Comparison of ENCODE assay signal across 1 cellular context in the genomic region with DNA sequence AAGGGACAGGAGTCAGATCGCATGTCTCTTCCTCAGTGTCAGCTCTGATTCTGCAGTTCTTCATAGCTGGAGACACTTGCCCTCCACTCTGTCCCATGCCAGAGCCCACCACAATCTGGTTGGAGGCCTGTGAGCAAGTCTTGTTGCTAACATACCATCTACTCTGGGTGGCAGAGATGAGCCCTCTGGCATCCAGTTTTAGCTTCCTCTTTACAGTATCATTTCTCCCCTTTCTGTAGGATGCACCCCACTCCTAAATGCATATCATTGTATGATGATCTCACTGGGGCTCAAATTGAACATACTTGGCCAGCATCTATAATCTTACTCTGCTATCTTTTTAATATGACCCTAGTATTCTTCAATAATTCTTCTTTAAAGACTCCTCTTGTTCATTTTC.
TF ChIP-seq lines count a peak whose summit lies in the region.

No MANE protein-coding gene starts in this region.

TF ChIP-seq in GM23338, 12 proteins besides CTCF, POLR2A, EP300 and RAD21 (continued from another document):
- TF ChIP-seq, protein P1, sequence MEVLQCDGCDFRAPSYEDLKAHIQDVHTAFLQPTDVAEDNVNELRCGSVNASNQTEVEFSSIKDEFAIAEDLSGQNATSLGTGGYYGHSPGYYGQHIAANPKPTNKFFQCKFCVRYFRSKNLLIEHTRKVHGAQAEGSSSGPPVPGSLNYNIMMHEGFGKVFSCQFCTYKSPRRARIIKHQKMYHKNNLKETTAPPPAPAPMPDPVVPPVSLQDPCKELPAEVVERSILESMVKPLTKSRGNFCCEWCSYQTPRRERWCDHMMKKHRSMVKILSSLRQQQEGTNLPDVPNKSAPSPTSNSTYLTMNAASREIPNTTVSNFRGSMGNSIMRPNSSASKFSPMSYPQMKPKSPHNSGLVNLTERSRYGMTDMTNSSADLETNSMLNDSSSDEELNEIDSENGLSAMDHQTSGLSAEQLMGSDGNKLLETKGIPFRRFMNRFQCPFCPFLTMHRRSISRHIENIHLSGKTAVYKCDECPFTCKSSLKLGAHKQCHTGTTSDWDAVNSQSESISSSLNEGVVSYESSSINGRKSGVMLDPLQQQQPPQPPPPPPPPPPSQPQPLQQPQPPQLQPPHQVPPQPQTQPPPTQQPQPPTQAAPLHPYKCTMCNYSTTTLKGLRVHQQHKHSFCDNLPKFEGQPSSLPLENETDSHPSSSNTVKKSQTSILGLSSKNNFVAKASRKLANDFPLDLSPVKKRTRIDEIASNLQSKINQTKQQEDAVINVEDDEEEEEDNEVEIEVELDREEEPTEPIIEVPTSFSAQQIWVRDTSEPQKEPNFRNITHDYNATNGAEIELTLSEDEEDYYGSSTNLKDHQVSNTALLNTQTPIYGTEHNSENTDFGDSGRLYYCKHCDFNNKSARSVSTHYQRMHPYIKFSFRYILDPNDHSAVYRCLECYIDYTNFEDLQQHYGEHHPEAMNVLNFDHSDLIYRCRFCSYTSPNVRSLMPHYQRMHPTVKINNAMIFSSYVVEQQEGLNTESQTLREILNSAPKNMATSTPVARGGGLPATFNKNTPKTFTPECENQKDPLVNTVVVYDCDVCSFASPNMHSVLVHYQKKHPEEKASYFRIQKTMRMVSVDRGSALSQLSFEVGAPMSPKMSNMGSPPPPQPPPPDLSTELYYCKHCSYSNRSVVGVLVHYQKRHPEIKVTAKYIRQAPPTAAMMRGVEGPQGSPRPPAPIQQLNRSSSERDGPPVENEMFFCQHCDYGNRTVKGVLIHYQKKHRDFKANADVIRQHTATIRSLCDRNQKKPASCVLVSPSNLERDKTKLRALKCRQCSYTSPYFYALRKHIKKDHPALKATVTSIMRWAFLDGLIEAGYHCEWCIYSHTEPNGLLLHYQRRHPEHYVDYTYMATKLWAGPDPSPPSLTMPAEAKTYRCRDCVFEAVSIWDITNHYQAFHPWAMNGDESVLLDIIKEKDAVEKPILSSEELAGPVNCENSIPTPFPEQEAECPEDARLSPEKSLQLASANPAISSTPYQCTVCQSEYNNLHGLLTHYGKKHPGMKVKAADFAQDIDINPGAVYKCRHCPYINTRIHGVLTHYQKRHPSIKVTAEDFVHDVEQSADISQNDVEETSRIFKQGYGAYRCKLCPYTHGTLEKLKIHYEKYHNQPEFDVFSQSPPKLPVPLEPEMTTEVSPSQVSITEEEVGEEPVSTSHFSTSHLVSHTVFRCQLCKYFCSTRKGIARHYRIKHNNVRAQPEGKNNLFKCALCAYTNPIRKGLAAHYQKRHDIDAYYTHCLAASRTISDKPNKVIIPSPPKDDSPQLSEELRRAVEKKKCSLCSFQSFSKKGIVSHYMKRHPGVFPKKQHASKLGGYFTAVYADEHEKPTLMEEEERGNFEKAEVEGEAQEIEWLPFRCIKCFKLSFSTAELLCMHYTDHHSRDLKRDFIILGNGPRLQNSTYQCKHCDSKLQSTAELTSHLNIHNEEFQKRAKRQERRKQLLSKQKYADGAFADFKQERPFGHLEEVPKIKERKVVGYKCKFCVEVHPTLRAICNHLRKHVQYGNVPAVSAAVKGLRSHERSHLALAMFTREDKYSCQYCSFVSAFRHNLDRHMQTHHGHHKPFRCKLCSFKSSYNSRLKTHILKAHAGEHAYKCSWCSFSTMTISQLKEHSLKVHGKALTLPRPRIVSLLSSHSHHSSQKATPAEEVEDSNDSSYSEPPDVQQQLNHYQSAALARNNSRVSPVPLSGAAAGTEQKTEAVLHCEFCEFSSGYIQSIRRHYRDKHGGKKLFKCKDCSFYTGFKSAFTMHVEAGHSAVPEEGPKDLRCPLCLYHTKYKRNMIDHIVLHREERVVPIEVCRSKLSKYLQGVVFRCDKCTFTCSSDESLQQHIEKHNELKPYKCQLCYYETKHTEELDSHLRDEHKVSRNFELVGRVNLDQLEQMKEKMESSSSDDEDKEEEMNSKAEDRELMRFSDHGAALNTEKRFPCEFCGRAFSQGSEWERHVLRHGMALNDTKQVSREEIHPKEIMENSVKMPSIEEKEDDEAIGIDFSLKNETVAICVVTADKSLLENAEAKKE (CRISPR knock-in tag; IDR thresholded peaks at IDR 0.05): no peak
- TF ChIP-seq EZH2 (IDR thresholded peaks at IDR 0.05; ENCODE audit: low read depth, unreplicated experiment) (no peak), POLR2AphosphoS5 (IDR thresholded peaks at IDR 0.05; ENCODE audit: low read depth) (no peak)
